In genomic region chr5:171537923-171538537, GRCh38 we compare ENCODE assay signal across 28 cellular contexts.
"Had no signal": no experiment of that assay in that cellular context is flagged by ENCODE, and none has a peak within 500 bp of the region (broad histone marks: within the 10 kb centered on the region; RNA-seq: fewer than 3 reads in every experiment).

No MANE protein-coding gene starts in this region.

- ATAC-seq: activated CD8-positive, alpha-beta memory T cell treated with anti-CD3 and anti-CD28 coated beads, Interleukin-2, amount 10 ng/mL, durations not matched to agents 7 days and 5 days; T-helper 17 cell had no signal

- H3K9me3 Mint-ChIP-seq: activated B cell treated with CpG ODN at 0.5 μM for 24 hours; activated CD4-positive, alpha-beta T cell treated with anti-CD3 and anti-CD28 coated beads, Interleukin-2, amount 10 ng/mL, durations not matched to agents 24 days and 14 days; activated naive CD4-positive, alpha-beta T cell treated with anti-CD3 and anti-CD28 coated beads, Interleukin-2, amount 50 U/mL, for 24 hours; activated T-cell treated with anti-CD3 and anti-CD28 coated beads, Interleukin-2, amount 50 U/mL, for 24 hours; activated T-helper 1 cell treated with anti-CD3 and anti-CD28 coated beads, Interleukin-12 subunit alpha, Interleukin-12 subunit beta, Interleukin-2, Interleukin-4 antibody, amounts not matched to agents 30 ng/mL and 10 ng/mL and 1 ng/mL, durations not matched to agents 14 hours and 24 hours and 36 hours had no signal

- H3K27ac Mint-ChIP-seq: activated B cell treated with CpG ODN at 0.5 μM for 24 hours; activated CD4-positive, alpha-beta T cell treated with anti-CD3 and anti-CD28 coated beads, Interleukin-2, amount 10 ng/mL, durations not matched to agents 24 days and 14 days; activated CD8-positive, alpha-beta memory T cell treated with anti-CD3 and anti-CD28 coated beads, Interleukin-2, amount 10 ng/mL, durations not matched to agents 7 days and 5 days; activated naive CD4-positive, alpha-beta T cell treated with anti-CD3 and anti-CD28 coated beads, Interleukin-2, amount 50 U/mL, for 24 hours; activated T-cell treated with anti-CD3 and anti-CD28 coated beads, Interleukin-2, amount 50 U/mL, for 24 hours; activated T-helper 1 cell treated with anti-CD3 and anti-CD28 coated beads, Interleukin-12 subunit alpha, Interleukin-12 subunit beta, Interleukin-2, Interleukin-4 antibody, amounts not matched to agents 30 ng/mL and 10 ng/mL and 1 ng/mL, durations not matched to agents 14 hours and 24 hours and 36 hours; T-helper 17 cell had no signal

- DNase-seq: activated B cell treated with CpG ODN at 0.5 μM for 24 hours; activated CD4-positive, alpha-beta T cell treated with anti-CD3 and anti-CD28 coated beads for 1 hour; activated CD4-positive, alpha-beta T cell treated with anti-CD3 and anti-CD28 coated beads, Interleukin-2, amount 10 ng/mL, durations not matched to agents 24 days and 14 days; activated CD4-positive, alpha-beta T cell treated with anti-CD3 and anti-CD28 coated beads, Interleukin-2, amount 50 U/mL, for 48 hours; activated CD8-positive, alpha-beta memory T cell treated with anti-CD3 and anti-CD28 coated beads, Interleukin-2, amount 10 ng/mL, durations not matched to agents 7 days and 5 days; activated effector memory CD4-positive, alpha-beta T cell treated with Interleukin-2 at 50 U/mL for 16 hours; activated naive CD4-positive, alpha-beta T cell; activated T-cell treated with anti-CD3 and anti-CD28 coated beads, Interleukin-2, amount 50 U/mL, for 24 hours; aorta; caudate nucleus; Kasumi-1; KBM-7; NCI-H1048; NCI-H146; NCI-H187 treated with DMSO at 0.1 percent for 48 hours; NCI-H2081 treated with DMSO at 0.1 percent for 48 hours; NCI-H446; NCI-H526; NK-92 treated with Interleukin-12 subunit alpha and Interleukin-12 subunit beta, amount 100 ng/mL, for 24 hours; OCI-M1; Peyer's patch; SHP77; T-helper 17 cell; T-helper 9 cell had no signal

- H3K4me3 Mint-ChIP-seq: activated B cell treated with CpG ODN at 0.5 μM for 24 hours; activated CD4-positive, alpha-beta T cell treated with anti-CD3 and anti-CD28 coated beads, Interleukin-2, amount 10 ng/mL, durations not matched to agents 24 days and 14 days; activated CD8-positive, alpha-beta memory T cell treated with anti-CD3 and anti-CD28 coated beads, Interleukin-2, amount 10 ng/mL, durations not matched to agents 7 days and 5 days; activated naive CD4-positive, alpha-beta T cell treated with anti-CD3 and anti-CD28 coated beads, Interleukin-2, amount 50 U/mL, for 24 hours; activated T-cell treated with anti-CD3 and anti-CD28 coated beads, Interleukin-2, amount 50 U/mL, for 24 hours; activated T-helper 1 cell treated with anti-CD3 and anti-CD28 coated beads, Interleukin-12 subunit alpha, Interleukin-12 subunit beta, Interleukin-2, Interleukin-4 antibody, amounts not matched to agents 30 ng/mL and 10 ng/mL and 1 ng/mL, durations not matched to agents 14 hours and 24 hours and 36 hours; T-helper 17 cell had no signal

- H3K36me3 Mint-ChIP-seq: activated CD8-positive, alpha-beta memory T cell treated with anti-CD3 and anti-CD28 coated beads, Interleukin-2, amount 10 ng/mL, durations not matched to agents 7 days and 5 days; activated naive CD4-positive, alpha-beta T cell treated with anti-CD3 and anti-CD28 coated beads, Interleukin-2, amount 50 U/mL, for 24 hours had no signal

- H3K4me3 ChIP-seq: breast epithelium, Peyer's patch, SJSA1 had no signal

- H3K4me1 Mint-ChIP-seq: activated B cell treated with CpG ODN at 0.5 μM for 24 hours; activated CD4-positive, alpha-beta T cell treated with anti-CD3 and anti-CD28 coated beads, Interleukin-2, amount 10 ng/mL, durations not matched to agents 24 days and 14 days; activated CD8-positive, alpha-beta memory T cell treated with anti-CD3 and anti-CD28 coated beads, Interleukin-2, amount 10 ng/mL, durations not matched to agents 7 days and 5 days; activated naive CD4-positive, alpha-beta T cell treated with anti-CD3 and anti-CD28 coated beads, Interleukin-2, amount 50 U/mL, for 24 hours; T-helper 17 cell had no signal
